ENCODE assay signal across 1 cellular context in the genomic region with DNA sequence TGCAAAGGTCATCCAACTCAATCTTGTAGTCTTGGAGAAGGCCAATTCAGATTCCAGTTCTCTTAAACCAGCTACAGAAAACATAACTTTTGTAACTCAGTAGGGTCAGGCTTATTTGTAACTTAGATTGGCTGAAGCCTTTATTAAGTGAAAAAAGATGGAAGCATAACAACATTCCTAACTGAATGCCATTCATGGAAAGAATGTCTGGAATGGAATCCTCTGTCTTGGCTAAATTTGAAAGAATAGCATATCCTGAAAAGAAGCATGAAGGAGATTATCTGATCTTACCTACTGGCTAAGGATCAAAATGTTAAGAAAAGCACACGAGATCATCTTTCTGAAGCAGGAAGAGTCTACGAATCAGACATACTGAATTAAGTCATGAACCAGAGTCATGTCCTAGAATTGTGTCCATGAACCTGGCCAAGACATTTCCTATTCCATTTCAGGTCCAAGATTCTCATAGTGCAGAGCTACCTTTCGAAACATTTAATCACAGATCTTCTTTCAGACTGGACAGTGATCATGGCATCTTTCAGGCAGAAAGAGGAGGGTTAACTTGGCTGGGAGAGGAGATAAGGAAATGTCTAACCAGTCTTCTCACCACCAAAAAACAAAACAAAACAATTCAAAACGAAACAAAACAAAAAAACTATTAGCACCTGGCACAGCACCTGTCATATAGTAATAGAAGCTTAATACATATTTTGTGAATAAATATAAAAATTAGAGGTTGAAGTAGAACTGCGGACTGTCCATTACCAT.
TF ChIP-seq lines count a peak whose summit lies in the region.

No MANE protein-coding gene starts in this region.

TF ChIP-seq in GM23338, 12 proteins besides CTCF, POLR2A, EP300 and RAD21 (continued from another document):
- TF ChIP-seq, protein P1, sequence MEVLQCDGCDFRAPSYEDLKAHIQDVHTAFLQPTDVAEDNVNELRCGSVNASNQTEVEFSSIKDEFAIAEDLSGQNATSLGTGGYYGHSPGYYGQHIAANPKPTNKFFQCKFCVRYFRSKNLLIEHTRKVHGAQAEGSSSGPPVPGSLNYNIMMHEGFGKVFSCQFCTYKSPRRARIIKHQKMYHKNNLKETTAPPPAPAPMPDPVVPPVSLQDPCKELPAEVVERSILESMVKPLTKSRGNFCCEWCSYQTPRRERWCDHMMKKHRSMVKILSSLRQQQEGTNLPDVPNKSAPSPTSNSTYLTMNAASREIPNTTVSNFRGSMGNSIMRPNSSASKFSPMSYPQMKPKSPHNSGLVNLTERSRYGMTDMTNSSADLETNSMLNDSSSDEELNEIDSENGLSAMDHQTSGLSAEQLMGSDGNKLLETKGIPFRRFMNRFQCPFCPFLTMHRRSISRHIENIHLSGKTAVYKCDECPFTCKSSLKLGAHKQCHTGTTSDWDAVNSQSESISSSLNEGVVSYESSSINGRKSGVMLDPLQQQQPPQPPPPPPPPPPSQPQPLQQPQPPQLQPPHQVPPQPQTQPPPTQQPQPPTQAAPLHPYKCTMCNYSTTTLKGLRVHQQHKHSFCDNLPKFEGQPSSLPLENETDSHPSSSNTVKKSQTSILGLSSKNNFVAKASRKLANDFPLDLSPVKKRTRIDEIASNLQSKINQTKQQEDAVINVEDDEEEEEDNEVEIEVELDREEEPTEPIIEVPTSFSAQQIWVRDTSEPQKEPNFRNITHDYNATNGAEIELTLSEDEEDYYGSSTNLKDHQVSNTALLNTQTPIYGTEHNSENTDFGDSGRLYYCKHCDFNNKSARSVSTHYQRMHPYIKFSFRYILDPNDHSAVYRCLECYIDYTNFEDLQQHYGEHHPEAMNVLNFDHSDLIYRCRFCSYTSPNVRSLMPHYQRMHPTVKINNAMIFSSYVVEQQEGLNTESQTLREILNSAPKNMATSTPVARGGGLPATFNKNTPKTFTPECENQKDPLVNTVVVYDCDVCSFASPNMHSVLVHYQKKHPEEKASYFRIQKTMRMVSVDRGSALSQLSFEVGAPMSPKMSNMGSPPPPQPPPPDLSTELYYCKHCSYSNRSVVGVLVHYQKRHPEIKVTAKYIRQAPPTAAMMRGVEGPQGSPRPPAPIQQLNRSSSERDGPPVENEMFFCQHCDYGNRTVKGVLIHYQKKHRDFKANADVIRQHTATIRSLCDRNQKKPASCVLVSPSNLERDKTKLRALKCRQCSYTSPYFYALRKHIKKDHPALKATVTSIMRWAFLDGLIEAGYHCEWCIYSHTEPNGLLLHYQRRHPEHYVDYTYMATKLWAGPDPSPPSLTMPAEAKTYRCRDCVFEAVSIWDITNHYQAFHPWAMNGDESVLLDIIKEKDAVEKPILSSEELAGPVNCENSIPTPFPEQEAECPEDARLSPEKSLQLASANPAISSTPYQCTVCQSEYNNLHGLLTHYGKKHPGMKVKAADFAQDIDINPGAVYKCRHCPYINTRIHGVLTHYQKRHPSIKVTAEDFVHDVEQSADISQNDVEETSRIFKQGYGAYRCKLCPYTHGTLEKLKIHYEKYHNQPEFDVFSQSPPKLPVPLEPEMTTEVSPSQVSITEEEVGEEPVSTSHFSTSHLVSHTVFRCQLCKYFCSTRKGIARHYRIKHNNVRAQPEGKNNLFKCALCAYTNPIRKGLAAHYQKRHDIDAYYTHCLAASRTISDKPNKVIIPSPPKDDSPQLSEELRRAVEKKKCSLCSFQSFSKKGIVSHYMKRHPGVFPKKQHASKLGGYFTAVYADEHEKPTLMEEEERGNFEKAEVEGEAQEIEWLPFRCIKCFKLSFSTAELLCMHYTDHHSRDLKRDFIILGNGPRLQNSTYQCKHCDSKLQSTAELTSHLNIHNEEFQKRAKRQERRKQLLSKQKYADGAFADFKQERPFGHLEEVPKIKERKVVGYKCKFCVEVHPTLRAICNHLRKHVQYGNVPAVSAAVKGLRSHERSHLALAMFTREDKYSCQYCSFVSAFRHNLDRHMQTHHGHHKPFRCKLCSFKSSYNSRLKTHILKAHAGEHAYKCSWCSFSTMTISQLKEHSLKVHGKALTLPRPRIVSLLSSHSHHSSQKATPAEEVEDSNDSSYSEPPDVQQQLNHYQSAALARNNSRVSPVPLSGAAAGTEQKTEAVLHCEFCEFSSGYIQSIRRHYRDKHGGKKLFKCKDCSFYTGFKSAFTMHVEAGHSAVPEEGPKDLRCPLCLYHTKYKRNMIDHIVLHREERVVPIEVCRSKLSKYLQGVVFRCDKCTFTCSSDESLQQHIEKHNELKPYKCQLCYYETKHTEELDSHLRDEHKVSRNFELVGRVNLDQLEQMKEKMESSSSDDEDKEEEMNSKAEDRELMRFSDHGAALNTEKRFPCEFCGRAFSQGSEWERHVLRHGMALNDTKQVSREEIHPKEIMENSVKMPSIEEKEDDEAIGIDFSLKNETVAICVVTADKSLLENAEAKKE (CRISPR knock-in tag; IDR thresholded peaks at IDR 0.05), result no peak
- TF ChIP-seq EZH2 (IDR thresholded peaks at IDR 0.05; ENCODE audit: low read depth, unreplicated experiment), result no peak
- TF ChIP-seq EZH2phosphoT487 (IDR thresholded peaks at IDR 0.05; ENCODE audit: unreplicated experiment), result no peak
- TF ChIP-seq, protein P2, sequence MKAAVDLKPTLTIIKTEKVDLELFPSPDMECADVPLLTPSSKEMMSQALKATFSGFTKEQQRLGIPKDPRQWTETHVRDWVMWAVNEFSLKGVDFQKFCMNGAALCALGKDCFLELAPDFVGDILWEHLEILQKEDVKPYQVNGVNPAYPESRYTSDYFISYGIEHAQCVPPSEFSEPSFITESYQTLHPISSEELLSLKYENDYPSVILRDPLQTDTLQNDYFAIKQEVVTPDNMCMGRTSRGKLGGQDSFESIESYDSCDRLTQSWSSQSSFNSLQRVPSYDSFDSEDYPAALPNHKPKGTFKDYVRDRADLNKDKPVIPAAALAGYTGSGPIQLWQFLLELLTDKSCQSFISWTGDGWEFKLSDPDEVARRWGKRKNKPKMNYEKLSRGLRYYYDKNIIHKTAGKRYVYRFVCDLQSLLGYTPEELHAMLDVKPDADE (IDR thresholded peaks at IDR 0.05), result no peak
- no peak for TF ChIP-seq JUNB (IDR thresholded peaks at IDR 0.05; ENCODE audit: unreplicated experiment)
- TF ChIP-seq, protein P3, sequence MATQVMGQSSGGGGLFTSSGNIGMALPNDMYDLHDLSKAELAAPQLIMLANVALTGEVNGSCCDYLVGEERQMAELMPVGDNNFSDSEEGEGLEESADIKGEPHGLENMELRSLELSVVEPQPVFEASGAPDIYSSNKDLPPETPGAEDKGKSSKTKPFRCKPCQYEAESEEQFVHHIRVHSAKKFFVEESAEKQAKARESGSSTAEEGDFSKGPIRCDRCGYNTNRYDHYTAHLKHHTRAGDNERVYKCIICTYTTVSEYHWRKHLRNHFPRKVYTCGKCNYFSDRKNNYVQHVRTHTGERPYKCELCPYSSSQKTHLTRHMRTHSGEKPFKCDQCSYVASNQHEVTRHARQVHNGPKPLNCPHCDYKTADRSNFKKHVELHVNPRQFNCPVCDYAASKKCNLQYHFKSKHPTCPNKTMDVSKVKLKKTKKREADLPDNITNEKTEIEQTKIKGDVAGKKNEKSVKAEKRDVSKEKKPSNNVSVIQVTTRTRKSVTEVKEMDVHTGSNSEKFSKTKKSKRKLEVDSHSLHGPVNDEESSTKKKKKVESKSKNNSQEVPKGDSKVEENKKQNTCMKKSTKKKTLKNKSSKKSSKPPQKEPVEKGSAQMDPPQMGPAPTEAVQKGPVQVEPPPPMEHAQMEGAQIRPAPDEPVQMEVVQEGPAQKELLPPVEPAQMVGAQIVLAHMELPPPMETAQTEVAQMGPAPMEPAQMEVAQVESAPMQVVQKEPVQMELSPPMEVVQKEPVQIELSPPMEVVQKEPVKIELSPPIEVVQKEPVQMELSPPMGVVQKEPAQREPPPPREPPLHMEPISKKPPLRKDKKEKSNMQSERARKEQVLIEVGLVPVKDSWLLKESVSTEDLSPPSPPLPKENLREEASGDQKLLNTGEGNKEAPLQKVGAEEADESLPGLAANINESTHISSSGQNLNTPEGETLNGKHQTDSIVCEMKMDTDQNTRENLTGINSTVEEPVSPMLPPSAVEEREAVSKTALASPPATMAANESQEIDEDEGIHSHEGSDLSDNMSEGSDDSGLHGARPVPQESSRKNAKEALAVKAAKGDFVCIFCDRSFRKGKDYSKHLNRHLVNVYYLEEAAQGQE (IDR thresholded peaks at IDR 0.05; ENCODE audit: unreplicated experiment), result no peak
- TF ChIP-seq STAT1 (IDR thresholded peaks at IDR 0.05; ENCODE audit: unreplicated experiment), result no peak
- no peak for TF ChIP-seq ZNF114 (CRISPR knock-in tag; IDR thresholded peaks at IDR 0.05)
TF ChIP-seq in GM23338: peak in this region for 0.
